Comparison of ENCODE assay signal across 8 cellular contexts in genomic region chr1:201119206-201119814, GRCh38. TPM values are rescaled to one million over a fixed set of nuclear protein-coding genes. Genes with fewer than 3 reads are reported as not detected.
A peak's percentile ranks its signal among the peaks of the same experiment; 100 is the strongest.
DNase-seq lines count a peak whose midpoint lies in the region; TF ChIP-seq lines count a peak whose summit lies in the region.

No MANE protein-coding gene starts in this region.

- peaks cover 1% of the 10 kb centered on the region for H3K4me1 Mint-ChIP-seq in glutamatergic neuron (ENCODE audit: low read depth, unreplicated experiment)

- no peak overlapping the region for H3K4me3 ChIP-seq in breast epithelium
- H3K4me3 ChIP-seq in spleen: no peak overlapping the region

- TF ChIP-seq POLR2A in breast epithelium (IDR thresholded peaks at IDR 0.05) (no peak), spleen (IDR thresholded peaks at IDR 0.05) (no peak)

- H3K9me3 ChIP-seq in breast epithelium: no peaks in the 10 kb centered on the region
- no peaks in the 10 kb centered on the region for H3K9me3 ChIP-seq in spleen

- peaks cover 8% of the 10 kb centered on the region for H3K27me3 Mint-ChIP-seq in glutamatergic neuron (ENCODE audit: unreplicated experiment)

- in situ Hi-C loops in T47D (cut with HindIII; ENCODE audit: low pct_unique_long_range_greater_than_20kb, low sequenced_read_pairs): no loop called here

- H3K27me3 ChIP-seq in breast epithelium (peaks cover 0 to 8% of the 10 kb centered on the region in 2 donors), spleen (replicated peaks in 1 of 7) (peaks cover 0 to 36% (median 14%) of the 10 kb centered on the region in 7 donors)

- TF ChIP-seq CTCF in breast epithelium (IDR thresholded peaks at IDR 0.05) (peak in 1 of 3 donors; percentile 10), glutamatergic neuron (IDR thresholded peaks at IDR 0.05; ENCODE audit: partially characterized antibody, unreplicated experiment) (peak; percentile 69), spleen (IDR thresholded peaks at IDR 0.05 in 8 of 11, conservative IDR thresholded peaks at IDR 0.05 in 3 of 11) (peak; percentile 8 to 59 (median 27))

- intact Hi-C loops in breast epithelium (cut with DNase I; ENCODE audit: low total_unique reads) (no loop called here), spleen (cut with DNase I; ENCODE audit: low total_unique reads) (no loop called here)

- no peak overlapping the region for H3K27ac Mint-ChIP-seq in glutamatergic neuron (ENCODE audit: unreplicated experiment)

- peaks cover 3% of the 10 kb centered on the region for H3K9me3 Mint-ChIP-seq in glutamatergic neuron (ENCODE audit: unreplicated experiment)

- no peaks in the 10 kb centered on the region for H3K36me3 ChIP-seq in breast epithelium
- H3K36me3 ChIP-seq in spleen: no peaks in the 10 kb centered on the region

- H3K4me1 ChIP-seq in breast epithelium (no peaks in the 10 kb centered on the region), spleen (peaks cover 0 to 22% (median 11%) of the 10 kb centered on the region in 6 donors)

- no peak overlapping the region for H3K4me3 Mint-ChIP-seq in glutamatergic neuron (ENCODE audit: unreplicated experiment)

- H3K27ac ChIP-seq in breast epithelium: no peak overlapping the region
- H3K27ac ChIP-seq in spleen: no peak overlapping the region

- H3K36me3 Mint-ChIP-seq in glutamatergic neuron (ENCODE audit: unreplicated experiment): no peaks in the 10 kb centered on the region

- 23 to 27% (median 25%) methylated on average over 10 of the region's 10 CpGs for WGBS in spleen, 5 donors

- peak; percentile 73 to 74 for DNase-seq in T47D (ENCODE audit: low read depth in 1 of 2, low spot score in 1 of 2)
- DNase-seq in breast epithelium (ENCODE audit: low spot score in 2 of 2): no peak
- DNase-seq in NOMO-1 treated with DMSO at 0.1 percent for 48 hours (lab: John Stamatoyannopoulos, UW; ENCODE audit: unreplicated experiment): peak; percentile 44
- peak; percentile 59 for DNase-seq in activated T-cell treated with anti-CD3 and anti-CD28 coated beads, Interleukin-2, amount 50 U/mL, for 1 hour
- DNase-seq in glutamatergic neuron: peak; percentile 75
- no peak for DNase-seq in spleen
- DNase-seq in NCI-H1105 (lab: John Stamatoyannopoulos, UW): no peak
- no peak for DNase-seq in NCI-H1048 (lab: John Stamatoyannopoulos, UW)

RNA-seq across cellular contexts. Expression of gene CACNA1S, which starts 7.1 kb away (rescaled TPM):
- not detected for total RNA-seq in breast epithelium
- total RNA-seq in glutamatergic neuron (ENCODE audit: unreplicated experiment): 0.07 TPM
- total RNA-seq in spleen: under 1 TPM in 2 of 7 donors, not detected in 5; 0.09 to 0.17 TPM
- under 1 TPM in 1 of 3 donors, not detected in 2; 0.04 TPM for polyA plus RNA-seq in spleen

RNA-seq across cellular contexts. Expression of gene ASCL5, which starts 7.7 kb away (rescaled TPM):
- not detected for total RNA-seq in breast epithelium
- total RNA-seq in glutamatergic neuron (ENCODE audit: unreplicated experiment): not detected
- under 1 TPM in 1 of 7 donors, not detected in 6; 0.85 TPM for total RNA-seq in spleen
- under 1 TPM; 0.06 to 0.09 (median 0.09) TPM for polyA plus RNA-seq in spleen

RNA-seq across cellular contexts. Expression of gene TMEM9, which starts 35.0 kb away (rescaled TPM):
- total RNA-seq in breast epithelium (100 to 1,000 TPM in 1 of 3 donors, 10 to 100 TPM in 2; 48.3 to 104 (median 99.8) TPM), glutamatergic neuron (ENCODE audit: unreplicated experiment) (80.2 TPM), spleen (10 to 100 TPM; 21.5 to 50.3 (median 33.9) TPM)
- polyA plus RNA-seq in spleen: 10 to 100 TPM; 28.2 to 39.8 (median 35.6) TPM

Comparison
In these comparisons a context has a peak if more than half of its experiments do, and no peak if none do; other contexts are left out.
1. DNase-seq: peak in T47D (2 of 2), NOMO-1 treated with DMSO at 0.1 percent for 48 hours (single experiment), activated T-cell treated with anti-CD3 and anti-CD28 coated beads, Interleukin-2, amount 50 U/mL, for 1 hour (single experiment) and glutamatergic neuron (single experiment); none in breast epithelium (0 of 2), spleen (single experiment), NCI-H1105 (single experiment) and NCI-H1048 (single experiment).